Comparison of ENCODE assay signal across 19 cellular contexts in the genomic region with DNA sequence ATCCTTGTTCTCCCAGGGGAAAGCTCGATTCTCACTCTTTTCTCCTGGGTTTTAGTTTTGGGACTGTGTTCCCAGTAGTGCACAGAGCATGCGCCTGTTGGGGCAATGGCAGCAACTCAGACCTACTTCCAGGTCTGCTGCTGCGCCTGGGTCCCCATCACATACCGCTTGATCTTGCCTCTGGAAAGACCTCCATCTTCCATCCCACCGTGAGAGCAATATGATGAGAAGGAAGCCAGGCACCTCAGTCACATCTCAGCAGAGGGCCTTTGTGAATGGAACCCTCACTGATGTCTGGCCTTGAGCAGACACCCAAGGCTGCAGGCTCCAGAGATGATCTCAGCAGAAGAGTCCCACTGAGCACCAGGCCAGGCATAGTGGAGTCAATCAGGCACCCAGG.
"Had no signal": no experiment of that assay in that cellular context is flagged by ENCODE, and none has a peak within 500 bp of the region (broad histone marks: within the 10 kb centered on the region; RNA-seq: fewer than 3 reads in every experiment).

No MANE protein-coding gene starts in this region.

- H3K4me1 ChIP-seq: esophagus squamous epithelium, gastroesophageal sphincter, left ventricle myocardium inferior, lower lobe of right lung, parathyroid adenoma, prostate gland, right lobe of liver had no signal

- H3K27me3 ChIP-seq: right lobe of liver, upper lobe of left lung had no signal

- H3K27ac ChIP-seq: epithelial cell of prostate, esophagus squamous epithelium, gastroesophageal sphincter, left ventricle myocardium inferior, lower lobe of right lung, parathyroid adenoma, prostate gland, right lobe of liver, upper lobe of left lung had no signal

- DNase-seq: effector memory CD8-positive, alpha-beta T cell; esophagus squamous epithelium; foreskin fibroblast; glutamatergic neuron; immature natural killer cell; left ventricle myocardium inferior; lower lobe of right lung; mesenchymal stem cell; naive B cell; occipital lobe; right lobe of liver; stimulated activated CD4-positive, alpha-beta T cell treated with anti-CD3 and anti-CD28 coated beads, Interleukin-2, amount 100 ng/mL, for 24 hours; stimulated activated CD4-positive, alpha-beta T cell treated with anti-CD3 and anti-CD28 coated beads, Interleukin-4, amount 100 ng/mL, for 4 hours; stimulated activated naive B cell treated with anti-CD40 and anti-IgM and Interleukin-4, amounts not matched to agents 10 μg/mL and 1 μg/mL and 100 μg/mL, for 72 hours; upper lobe of left lung had no signal

- H3K79me2 ChIP-seq: parathyroid adenoma had no signal

- H3K9me3 ChIP-seq: esophagus squamous epithelium, gastroesophageal sphincter, left ventricle myocardium inferior, lower lobe of right lung, prostate gland, right lobe of liver, upper lobe of left lung had no signal

- ATAC-seq: effector memory CD8-positive, alpha-beta T cell; gastroesophageal sphincter; lower lobe of right lung; right lobe of liver; stimulated activated naive B cell treated with anti-CD40 and anti-IgM and Interleukin-4, amounts not matched to agents 10 μg/mL and 1 μg/mL and 100 μg/mL, for 72 hours had no signal

- H3K4me3 ChIP-seq: esophagus squamous epithelium, gastroesophageal sphincter, left ventricle myocardium inferior, lower lobe of right lung, prostate gland, right lobe of liver, upper lobe of left lung had no signal

- H3K9ac ChIP-seq: parathyroid adenoma had no signal

- H3K36me3 ChIP-seq: esophagus squamous epithelium, gastroesophageal sphincter, left ventricle myocardium inferior, lower lobe of right lung, prostate gland, right lobe of liver, upper lobe of left lung had no signal

- H2AFZ ChIP-seq: parathyroid adenoma had no signal
